ENCODE assay signal across 8 cellular contexts in the genomic region with DNA sequence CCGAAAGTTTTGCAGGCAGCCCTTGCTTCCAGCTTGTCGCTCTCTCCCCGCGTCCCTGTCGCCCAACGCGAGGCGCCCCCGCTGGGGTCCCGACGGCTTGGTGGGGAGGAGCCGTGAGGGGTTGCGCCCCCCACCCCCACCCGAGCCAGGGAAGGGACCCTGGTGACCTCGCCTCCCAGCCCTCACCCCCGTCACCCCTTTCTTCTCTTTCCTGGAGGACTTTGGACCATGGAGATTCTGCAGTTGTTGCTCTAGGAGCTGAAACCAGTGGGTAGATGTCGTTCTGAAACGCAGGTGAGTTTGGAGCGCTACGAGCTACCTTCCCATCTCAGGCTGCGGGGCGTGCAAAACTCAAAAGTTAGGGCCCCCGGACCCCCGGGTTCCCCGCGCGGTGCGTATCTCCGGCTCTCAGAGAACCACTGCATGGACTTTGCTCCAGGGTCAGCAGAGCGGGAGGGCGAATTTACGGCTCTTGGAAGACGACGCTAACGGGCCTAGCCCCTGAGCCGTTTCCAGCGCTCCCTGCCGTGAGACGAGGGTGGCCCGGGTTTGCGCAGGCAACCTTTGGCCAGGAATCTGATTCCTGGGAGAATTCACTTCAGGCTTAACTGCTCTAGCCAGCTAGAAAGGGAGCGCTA. TPM values are rescaled to one million over a fixed set of nuclear protein-coding genes. Genes with fewer than 3 reads are reported as not detected.
DNase-seq lines count a peak whose midpoint lies in the region; ATAC-seq, FAIRE-seq and TF ChIP-seq lines count a peak whose summit lies in the region.

No MANE protein-coding gene starts in this region.

- peak overlapping the region; percentile 90 for H3K4me3 Mint-ChIP-seq in astrocyte (ENCODE audit: unreplicated experiment)

- H3K4me1 ChIP-seq in astrocyte (ENCODE audit: insufficient read depth, low read length): peaks cover 17% of the 10 kb centered on the region

- H3K4me3 ChIP-seq in astrocyte (ENCODE audit: insufficient read depth, low read depth, low read length): peak overlapping the region; percentile 65
- peak overlapping the region; percentile 42 for H3K4me3 ChIP-seq in iPS-11a (ENCODE audit: low read depth, low read length)

- no peak for TF ChIP-seq CTCF in astrocyte (IDR thresholded peaks at IDR 0.05; ENCODE audit: insufficient read depth, low read depth, low read length)

- DNase-seq in Right ventricle myocardium inferior (ENCODE audit: missing footprints) (no peak), cardiac septum (ENCODE audit: low spot score) (no peak), NCI-H526 (lab: John Stamatoyannopoulos, UW) (peak; percentile 74 to 90), astrocyte (ENCODE audit: low read depth) (peak; percentile 18), retina (peak; percentile 80), GF-D8 (lab: John Stamatoyannopoulos, UW) (no peak)

- no peaks in the 10 kb centered on the region for H3K9me3 Mint-ChIP-seq in astrocyte (ENCODE audit: unreplicated experiment)

- H3K79me2 ChIP-seq in astrocyte (ENCODE audit: insufficient read depth, low read length): peaks cover 3% of the 10 kb centered on the region

- FAIRE-seq in astrocyte (lab: Jason Lieb, UNC): no peak

- H3K9ac ChIP-seq in astrocyte (ENCODE audit: low read length): peak overlapping the region; percentile 72

- H3K4me1 Mint-ChIP-seq in astrocyte (ENCODE audit: low read depth, unreplicated experiment): peaks cover 2% of the 10 kb centered on the region

- intact Hi-C loops in Right ventricle myocardium inferior (cut with DNase I): loop anchor here (5.0 to 10.0 kb wide), 4 partner anchors 115 to 222 kb away; no protein-coding TSS in a partner anchor
- intact Hi-C loops in cardiac septum (cut with DNase I): loop anchor here (5.0 to 10.0 kb wide), 3 partner anchors 102 to 222 kb away; no protein-coding TSS in a partner anchor

- H3K27me3 Mint-ChIP-seq in astrocyte (ENCODE audit: low read depth, unreplicated experiment): no peaks in the 10 kb centered on the region

- ATAC-seq in Right ventricle myocardium inferior (peak; percentile 35), HG03442 (IDR thresholded peaks at IDR 0.05; ENCODE audit: unreplicated experiment) (no peak)

- H3K4me2 ChIP-seq in astrocyte (ENCODE audit: low read length): peak overlapping the region; percentile 99

- H3K36me3 ChIP-seq in astrocyte (ENCODE audit: insufficient read depth, low read length): no peaks in the 10 kb centered on the region

- no peak overlapping the region for H3K27ac ChIP-seq in astrocyte (ENCODE audit: low read depth, low read length)

- peak overlapping the region; percentile 22 for H3K27ac Mint-ChIP-seq in astrocyte (ENCODE audit: unreplicated experiment)

- H3K27me3 ChIP-seq in astrocyte (ENCODE audit: insufficient read depth, low read length): peaks cover 5% of the 10 kb centered on the region

- peaks cover 5% of the 10 kb centered on the region for H4K20me1 ChIP-seq in astrocyte (ENCODE audit: insufficient read depth, low read length)

- H3K36me3 Mint-ChIP-seq in astrocyte (ENCODE audit: low read depth, unreplicated experiment): peaks cover 5% of the 10 kb centered on the region

- peak overlapping the region; percentile 95 for H2AFZ ChIP-seq in astrocyte (ENCODE audit: low read depth, low read length)

- H3K9me3 ChIP-seq in astrocyte (ENCODE audit: insufficient read depth, low read depth, low read length): no peaks in the 10 kb centered on the region

RNA-seq across cellular contexts. Expression of gene ATXN7L1, which starts 0.7 kb away (rescaled TPM):
- total RNA-seq in Right ventricle myocardium inferior (6.7 TPM), cardiac septum (5.5 TPM), astrocyte (7.1 and 7.6 TPM in 2 replicates)

Comparison
In these comparisons a context has a peak if more than half of its experiments do, and no peak if none do; other contexts are left out.
1. DNase-seq: peak in NCI-H526 (2 of 2), astrocyte (single experiment) and retina (single experiment); none in Right ventricle myocardium inferior (single experiment), cardiac septum (single experiment) and GF-D8 (single experiment).